In the genomic region with DNA sequence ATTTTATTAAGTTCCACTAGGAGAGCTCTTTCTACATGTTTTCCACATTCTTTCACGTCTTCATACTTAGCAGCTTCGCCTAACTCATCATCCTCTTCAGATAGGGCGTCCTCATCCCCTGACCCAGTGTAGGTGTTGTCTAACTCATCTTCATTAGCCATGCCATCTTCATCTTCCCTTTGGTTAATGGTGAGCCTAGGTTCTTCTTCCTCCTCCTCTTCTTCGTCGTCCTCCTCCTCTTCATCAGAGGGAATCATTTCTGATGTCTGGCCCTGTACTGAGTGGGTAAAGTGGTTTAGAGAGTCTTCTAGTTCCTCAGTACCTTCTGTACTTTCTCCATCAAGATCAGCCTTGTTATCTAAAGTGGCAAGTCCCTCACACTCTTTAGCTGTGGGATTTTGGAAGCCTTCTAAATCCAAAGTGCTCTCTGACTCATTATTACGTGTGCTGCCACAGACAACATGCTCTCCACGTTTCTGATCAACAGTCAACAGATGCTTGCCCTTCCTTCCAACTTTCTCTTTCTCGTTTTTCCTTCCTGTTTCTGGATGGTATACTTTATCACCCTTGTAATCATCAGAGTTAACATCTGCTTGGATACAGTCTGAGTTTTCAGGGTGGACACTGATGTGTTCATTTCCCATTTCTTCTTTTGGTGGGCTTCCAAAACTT, we compare ENCODE assay signal across 9 cellular contexts. TPM values are rescaled to one million over a fixed set of nuclear protein-coding genes. Genes with fewer than 3 reads are reported as not detected.
A peak's percentile ranks its signal among the peaks of the same experiment; 100 is the strongest.
DNase-seq lines count a peak whose midpoint lies in the region; ATAC-seq and TF ChIP-seq lines count a peak whose summit lies in the region.
"Had no signal": no experiment of that assay in that cellular context is flagged by ENCODE, and none has a peak within 500 bp of the region (broad histone marks: within the 10 kb centered on the region; RNA-seq: fewer than 3 reads in every experiment).

No MANE protein-coding gene starts in this region.

- no peaks in the 10 kb centered on the region for H3K79me2 ChIP-seq in HCT116 (ENCODE audit: insufficient read depth, low read length)
- H3K79me2 ChIP-seq: hepatocyte had no signal

- H2AFZ ChIP-seq in HCT116 (ENCODE audit: low read depth, low read length, poor library complexity, severe bottlenecking) = no peak overlapping the region
- H2AFZ ChIP-seq: hepatocyte had no signal

- H3K9me3 ChIP-seq in HCT116 (ENCODE audit: control insufficient read depth in 1 of 2, insufficient read depth in 1 of 2, low read depth in 1 of 2, low read length in 2 of 2) = no peaks in the 10 kb centered on the region

- no peak for TF ChIP-seq CTCF in AG09319 (IDR thresholded peaks at IDR 0.05; ENCODE audit: low read depth, low read length)
- no peak for TF ChIP-seq CTCF in HCT116 (IDR thresholded peaks at IDR 0.05 in 2 of 3, conservative IDR thresholded peaks at IDR 0.05 in 1 of 3; ENCODE audit: borderline replicate concordance in 1 of 3, insufficient read depth in 1 of 3, low read depth in 2 of 3, low read length in 2 of 3)
- TF ChIP-seq CTCF in fibroblast of villous mesenchyme (IDR thresholded peaks at IDR 0.05; ENCODE audit: insufficient read depth, low read depth, low read length) = no peak

- CTCF ChIA-PET in HCT116 (lab: Charles Lee) = no interaction called here

- no peaks in the 10 kb centered on the region for H4K20me1 ChIP-seq in HCT116 (ENCODE audit: insufficient read depth)

- no peaks in the 10 kb centered on the region for H3K9me2 ChIP-seq in HCT116 (ENCODE audit: insufficient read depth)

- H3K4me1 ChIP-seq in HCT116 (ENCODE audit: control insufficient read depth in 1 of 2, insufficient read depth in 2 of 2, low read length in 2 of 2) = no peaks in the 10 kb centered on the region

- no peak overlapping the region for H3K4me2 ChIP-seq in HCT116 (ENCODE audit: low read length)
- H3K4me2 ChIP-seq: hepatocyte had no signal

- H3K27ac ChIP-seq in HCT116 (ENCODE audit: low read depth, low read length) = no peak overlapping the region
- H3K27ac ChIP-seq: hepatocyte had no signal

- H3K27ac Mint-ChIP-seq in activated naive CD8-positive, alpha-beta T cell treated with anti-CD3 and anti-CD28 coated beads, Interleukin-2, amount 50 U/mL, for 24 hours = peak overlapping the region; percentile 39

- no peak for TF ChIP-seq POLR2A in HCT116 (IDR thresholded peaks at IDR 0.05; ENCODE audit: borderline replicate concordance, extremely low read depth, insufficient read depth, insufficient read length)

- DNase-seq in AG09319 (ENCODE audit: extremely low read depth, low read depth) = peak; percentile 27
- no peak for DNase-seq in HCT116 (ENCODE audit: low read depth, low spot score)
- DNase-seq in activated naive CD8-positive, alpha-beta T cell treated with anti-CD3 and anti-CD28 coated beads, Interleukin-2, amount 50 U/mL, for 24 hours = no peak
- DNase-seq in fibroblast of villous mesenchyme (ENCODE audit: low read depth) = peak; percentile 92
- DNase-seq in activated CD8-positive, alpha-beta memory T cell treated with anti-CD3 and anti-CD28 coated beads for 24 hours = no peak
- DNase-seq in central memory CD4-positive, alpha-beta T cell = no peak
- no peak for DNase-seq in HuH-7 (ENCODE audit: low spot score)

- no peak overlapping the region for H3K9ac ChIP-seq in HCT116 (ENCODE audit: low read length)

- RAD21 ChIA-PET in HCT116 (lab: Charles Lee; ENCODE audit: low non-redundant PET in 1 of 2, low total read pairs in 2 of 2, uncharacterized antibody in 2 of 2, unreplicated experiment in 2 of 2) = no interaction called here

- no peak for TF ChIP-seq RAD21 in HCT116 (IDR thresholded peaks at IDR 0.05; ENCODE audit: low read depth)

- no peaks in the 10 kb centered on the region for H3K9me3 Mint-ChIP-seq in activated naive CD8-positive, alpha-beta T cell treated with anti-CD3 and anti-CD28 coated beads, Interleukin-2, amount 50 U/mL, for 24 hours

- H3K4me3 Mint-ChIP-seq in activated naive CD8-positive, alpha-beta T cell treated with anti-CD3 and anti-CD28 coated beads, Interleukin-2, amount 50 U/mL, for 24 hours = no peak overlapping the region

- ATAC-seq in HCT116 (no peak), GM19324 (IDR thresholded peaks at IDR 0.05; ENCODE audit: low FRiP score, unreplicated experiment) (no peak)
- ATAC-seq in activated naive CD8-positive, alpha-beta T cell treated with anti-CD3 and anti-CD28 coated beads, Interleukin-2, amount 50 U/mL, for 24 hours = no peak

- H3K4me3 ChIP-seq in HCT116 (replicated peaks in 1 of 2; ENCODE audit: low read depth in 1 of 2, low read length in 2 of 2) = no peak overlapping the region
- no peak overlapping the region for H3K4me3 ChIP-seq in fibroblast of villous mesenchyme (ENCODE audit: low read depth, low read length)
- H3K4me3 ChIP-seq: hepatocyte had no signal

- POLR2A ChIA-PET in HCT116 (lab: Charles Lee) = no interaction called here

- no peaks in the 10 kb centered on the region for H3K27me3 Mint-ChIP-seq in activated naive CD8-positive, alpha-beta T cell treated with anti-CD3 and anti-CD28 coated beads, Interleukin-2, amount 50 U/mL, for 24 hours

- BruUV-seq in HCT116 (replicated peaks; lab: Mats Ljungman, UMichigan) = TSS peak; percentile 22

- no peaks in the 10 kb centered on the region for H3K27me3 ChIP-seq in HCT116 (ENCODE audit: insufficient read depth, low read length)
- H3K27me3 ChIP-seq: hepatocyte had no signal

- intact Hi-C loops in HCT116 (cut with micrococcal nuclease) = no loop called here

- H3K4me1 Mint-ChIP-seq in activated naive CD8-positive, alpha-beta T cell treated with anti-CD3 and anti-CD28 coated beads, Interleukin-2, amount 50 U/mL, for 24 hours = peaks cover 4% of the 10 kb centered on the region

- peaks cover 24 to 45% of the 10 kb centered on the region in 2 experiments for H3K36me3 ChIP-seq in HCT116 (ENCODE audit: control insufficient read depth in 1 of 2, insufficient read depth in 2 of 2, low read length in 2 of 2)

- H3K36me3 Mint-ChIP-seq in activated naive CD8-positive, alpha-beta T cell treated with anti-CD3 and anti-CD28 coated beads, Interleukin-2, amount 50 U/mL, for 24 hours (ENCODE audit: low read depth) = peaks cover 73% of the 10 kb centered on the region

TF ChIP-seq in HCT116, 20 proteins besides CTCF, POLR2A, EP300 and RAD21:
- TF ChIP-seq FOSL1 (IDR thresholded peaks at IDR 0.05; ENCODE audit: low read depth) = no peak

RNA-seq across cellular contexts. Expression of gene TUT7, which starts 31.1 kb away (rescaled TPM):
- 23.1 TPM for total RNA-seq in HCT116 (2021; ENCODE audit: unreplicated experiment)
- polyA plus RNA-seq in HCT116 (2012) = 10.6 and 11.6 TPM in 2 replicates
- 39.6 and 63.0 TPM in 2 replicates for total RNA-seq in fibroblast of villous mesenchyme

RNA-seq across cellular contexts. Expression of gene ISCA1, which starts 40.8 kb away (rescaled TPM):
- 25.7 TPM for total RNA-seq in HCT116 (2021; ENCODE audit: unreplicated experiment)
- 9.2 and 11.9 TPM in 2 replicates for polyA plus RNA-seq in HCT116 (2012)
- 21.6 and 45.3 TPM in 2 replicates for total RNA-seq in fibroblast of villous mesenchyme

Comparison
In these comparisons a context has a peak if more than half of its experiments do, and no peak if none do; other contexts are left out.
1. DNase-seq: peak in AG09319 (single experiment) and fibroblast of villous mesenchyme (single experiment); none in HCT116 (single experiment), activated naive CD8-positive, alpha-beta T cell treated with anti-CD3 and anti-CD28 coated beads, Interleukin-2, amount 50 U/mL, for 24 hours (single experiment), activated CD8-positive, alpha-beta memory T cell treated with anti-CD3 and anti-CD28 coated beads for 24 hours (single experiment), central memory CD4-positive, alpha-beta T cell (single experiment) and HuH-7 (single experiment).